In genomic region chr6:165987483-165988305, GRCh38 we compare ENCODE assay signal across 8 cellular contexts.
DNase-seq lines count a peak whose midpoint lies in the region; ATAC-seq lines count a peak whose summit lies in the region.

No MANE protein-coding gene starts in this region.

- intact Hi-C loops in head of caudate nucleus (cut with DNase I): no loop called here
- intact Hi-C loops in activated T-helper 1 cell treated with anti-CD3 and anti-CD28 coated beads, Interleukin-12 subunit alpha, Interleukin-12 subunit beta, Interleukin-2, Interleukin-4 antibody, amounts not matched to agents 30 ng/mL and 10 ng/mL and 1 ng/mL, durations not matched to agents 14 hours and 24 hours and 36 hours (cut with micrococcal nuclease): loop anchor here (5.0 kb wide), 1 partner anchor 325 kb away; the partner anchor contains the start of gene PDE10A

- no peaks in the 10 kb centered on the region for H3K4me1 Mint-ChIP-seq in activated T-helper 1 cell treated with anti-CD3 and anti-CD28 coated beads, Interleukin-12 subunit alpha, Interleukin-12 subunit beta, Interleukin-2, Interleukin-4 antibody, amounts not matched to agents 30 ng/mL and 10 ng/mL and 1 ng/mL, durations not matched to agents 14 hours and 24 hours and 36 hours (ENCODE audit: low read depth)

- H3K79me1 ChIP-seq in trophoblast cell (ENCODE audit: low read length): no peaks in the 10 kb centered on the region

- H3K36me3 ChIP-seq in SJCRH30: no peaks in the 10 kb centered on the region
- H3K36me3 ChIP-seq in trophoblast cell (ENCODE audit: control insufficient read depth in 1 of 2, insufficient read depth in 2 of 2, low read length in 2 of 2): no peaks in the 10 kb centered on the region

- no peak overlapping the region for H2BK5ac ChIP-seq in trophoblast cell (ENCODE audit: low read depth, low read length, poor library complexity)

- ATAC-seq in HG02571 (IDR thresholded peaks at IDR 0.05; ENCODE audit: unreplicated experiment) (no peak), GM19463 (IDR thresholded peaks at IDR 0.05; ENCODE audit: unreplicated experiment) (no peak)

- no peak overlapping the region for H2AK5ac ChIP-seq in trophoblast cell (ENCODE audit: low read length)

- peaks cover 37% of the 10 kb centered on the region for H3K27me3 Mint-ChIP-seq in activated T-helper 1 cell treated with anti-CD3 and anti-CD28 coated beads, Interleukin-12 subunit alpha, Interleukin-12 subunit beta, Interleukin-2, Interleukin-4 antibody, amounts not matched to agents 30 ng/mL and 10 ng/mL and 1 ng/mL, durations not matched to agents 14 hours and 24 hours and 36 hours (ENCODE audit: insufficient read depth)

- H2AFZ ChIP-seq in trophoblast cell (ENCODE audit: insufficient read depth, low read length, poor library complexity): no peak overlapping the region

- H3K23ac ChIP-seq in trophoblast cell (ENCODE audit: low read length): no peak overlapping the region

- H3K9ac ChIP-seq in trophoblast cell (ENCODE audit: low read length): no peak overlapping the region

- H3K14ac ChIP-seq in trophoblast cell (ENCODE audit: low read length): no peak overlapping the region

- no CpG with 5 or more reads among the region's 51 CpGs for WGBS in trophoblast cell (ENCODE audit: extremely low coverage, insufficient coverage, insufficient read length)

- no peak overlapping the region for H3K4ac ChIP-seq in trophoblast cell (ENCODE audit: low read depth, low read length)

- no peak overlapping the region for H3K4me3 Mint-ChIP-seq in activated T-helper 1 cell treated with anti-CD3 and anti-CD28 coated beads, Interleukin-12 subunit alpha, Interleukin-12 subunit beta, Interleukin-2, Interleukin-4 antibody, amounts not matched to agents 30 ng/mL and 10 ng/mL and 1 ng/mL, durations not matched to agents 14 hours and 24 hours and 36 hours

- H3K4me2 ChIP-seq in trophoblast cell (ENCODE audit: low read length): peak overlapping the region; percentile 56

- no peak overlapping the region for H3K27ac ChIP-seq in SJCRH30
- H3K27ac ChIP-seq in trophoblast cell (ENCODE audit: low read depth, low read length): no peak overlapping the region

- no peaks in the 10 kb centered on the region for H3K9me3 Mint-ChIP-seq in activated T-helper 1 cell treated with anti-CD3 and anti-CD28 coated beads, Interleukin-12 subunit alpha, Interleukin-12 subunit beta, Interleukin-2, Interleukin-4 antibody, amounts not matched to agents 30 ng/mL and 10 ng/mL and 1 ng/mL, durations not matched to agents 14 hours and 24 hours and 36 hours

- H4K91ac ChIP-seq in trophoblast cell (ENCODE audit: low read depth, low read length): no peak overlapping the region

- no peak overlapping the region for H4K8ac ChIP-seq in trophoblast cell (ENCODE audit: low read depth, low read length)

- H3K79me2 ChIP-seq in trophoblast cell (ENCODE audit: control insufficient read depth, insufficient read depth, low read length, poor library complexity): no peaks in the 10 kb centered on the region

- no peak overlapping the region for H3K18ac ChIP-seq in trophoblast cell (ENCODE audit: low read length)

- H3K27ac Mint-ChIP-seq in activated T-helper 1 cell treated with anti-CD3 and anti-CD28 coated beads, Interleukin-12 subunit alpha, Interleukin-12 subunit beta, Interleukin-2, Interleukin-4 antibody, amounts not matched to agents 30 ng/mL and 10 ng/mL and 1 ng/mL, durations not matched to agents 14 hours and 24 hours and 36 hours: no peak overlapping the region

- H3K4me3 ChIP-seq in SJCRH30 (peak overlapping the region; percentile 9; the same call in 1 of the 2 replicates), trophoblast cell (ENCODE audit: low read depth, low read length) (no peak overlapping the region)

- DNase-seq in EH (ENCODE audit: low read depth) (peak; percentile 67), SJCRH30 (peak; percentile 39 to 45), head of caudate nucleus (peak in 38 of 42 donors; percentile 20 to 80 (median 54)), trophoblast cell (peak; percentile 5 to 46), HUDEP-2 (lab: John Stamatoyannopoulos, UW; ENCODE audit: unreplicated experiment in 76 of 76) (no peak)
- no peak for DNase-seq in activated T-helper 1 cell treated with anti-CD3 and anti-CD28 coated beads, Interleukin-12 subunit alpha, Interleukin-12 subunit beta, Interleukin-2, Interleukin-4 antibody, amounts not matched to agents 30 ng/mL and 10 ng/mL and 1 ng/mL, durations not matched to agents 14 hours and 24 hours and 36 hours (ENCODE audit: low spot score)

- H4K12ac ChIP-seq in trophoblast cell (ENCODE audit: low read depth, low read length): no peak overlapping the region

- H3K4me1 ChIP-seq in SJCRH30 (no peaks in the 10 kb centered on the region), trophoblast cell (ENCODE audit: control insufficient read depth in 1 of 2, insufficient read depth in 2 of 2, low read length in 2 of 2) (peaks cover 0 to 4% of the 10 kb centered on the region in 2 experiments)

- no peak overlapping the region for H2BK12ac ChIP-seq in trophoblast cell (ENCODE audit: low read length)

- H3K36me3 Mint-ChIP-seq in activated T-helper 1 cell treated with anti-CD3 and anti-CD28 coated beads, Interleukin-12 subunit alpha, Interleukin-12 subunit beta, Interleukin-2, Interleukin-4 antibody, amounts not matched to agents 30 ng/mL and 10 ng/mL and 1 ng/mL, durations not matched to agents 14 hours and 24 hours and 36 hours (ENCODE audit: low read depth): no peaks in the 10 kb centered on the region

- no peak overlapping the region for H2BK120ac ChIP-seq in trophoblast cell (ENCODE audit: insufficient read depth, low read length, poor library complexity)

- peaks cover 29% of the 10 kb centered on the region for H3K27me3 ChIP-seq in SJCRH30
- peaks cover 55% of the 10 kb centered on the region for H3K27me3 ChIP-seq in trophoblast cell (ENCODE audit: insufficient read depth, low read length)

- H3K9me3 ChIP-seq in SJCRH30 (replicated peaks) (no peaks in the 10 kb centered on the region), trophoblast cell (ENCODE audit: insufficient read depth, low read depth, low read length) (peaks cover 11% of the 10 kb centered on the region)

Comparison
In these comparisons a context has a peak if more than half of its experiments do, and no peak if none do; other contexts are left out.
1. DNase-seq: peak in EH (single experiment), SJCRH30 (2 of 2), head of caudate nucleus (38 of 42) and trophoblast cell (2 of 2); none in activated T-helper 1 cell treated with anti-CD3 and anti-CD28 coated beads, Interleukin-12 subunit alpha, Interleukin-12 subunit beta, Interleukin-2, Interleukin-4 antibody, amounts not matched to agents 30 ng/mL and 10 ng/mL and 1 ng/mL, durations not matched to agents 14 hours and 24 hours and 36 hours (single experiment) and HUDEP-2 (0 of 76).